In genomic region chr17:76247304-76247703, GRCh38 we compare ENCODE assay signal across 21 cellular contexts. TPM values are rescaled to one million over a fixed set of nuclear protein-coding genes. Genes with fewer than 3 reads are reported as not detected.
A peak's percentile ranks its signal among the peaks of the same experiment; 100 is the strongest.
DNase-seq lines count a peak whose midpoint lies in the region; ATAC-seq, FAIRE-seq and TF ChIP-seq lines count a peak whose summit lies in the region.
"Had no signal": no experiment of that assay in that cellular context is flagged by ENCODE, and none has a peak within 500 bp of the region (broad histone marks: within the 10 kb centered on the region; RNA-seq: fewer than 3 reads in every experiment).

No MANE protein-coding gene starts in this region.

- ATAC-seq in GM12878, result no peak
- ATAC-seq in GM21390 (IDR thresholded peaks at IDR 0.05; ENCODE audit: unreplicated experiment), result no peak

- no peak for FAIRE-seq in GM12878 (lab: Jason Lieb, UNC)
- FAIRE-seq: D721Med had no signal

- no TSS peak for BruUV-seq in GM12878 (replicated peaks; lab: Mats Ljungman, UMichigan)

- no peaks in the 10 kb centered on the region for H4K20me1 ChIP-seq in GM12878 (ENCODE audit: control insufficient read depth, insufficient read depth)

- H3K9me3 Mint-ChIP-seq in activated naive CD4-positive, alpha-beta T cell treated with anti-CD3 and anti-CD28 coated beads, Interleukin-2, amount 10 ng/mL, durations not matched to agents 7 days and 5 days, result no peaks in the 10 kb centered on the region
- H3K9me3 Mint-ChIP-seq: memory B cell; stimulated activated memory B cell treated with anti-CD40 and anti-IgM and Interleukin-4, amounts not matched to agents 10 μg/mL and 1 μg/mL and 100 μg/mL, for 72 hours had no signal

- H3K27me3 Mint-ChIP-seq in activated naive CD4-positive, alpha-beta T cell treated with anti-CD3 and anti-CD28 coated beads, Interleukin-2, amount 10 ng/mL, durations not matched to agents 7 days and 5 days, result no peaks in the 10 kb centered on the region

- intact Hi-C loops in GM12878 (cut with micrococcal nuclease; ENCODE audit: unreplicated experiment), result loop anchor here (2.0 to 5.0 kb wide), 2 partner anchors 17 to 60 kb away; partner anchors contain the start of gene UBALD2

- no peak for TF ChIP-seq EP300 in GM12878 (IDR thresholded peaks at IDR 0.05; ENCODE audit: borderline replicate concordance in 1 of 2, control insufficient read depth in 1 of 2, low read depth in 2 of 2, low read length in 2 of 2)

- no peak for TF ChIP-seq RAD21 in GM12878 (IDR thresholded peaks at IDR 0.05; ENCODE audit: insufficient read depth, low read depth, low read length)

- no peaks in the 10 kb centered on the region for H3K79me2 ChIP-seq in GM12878 (ENCODE audit: control insufficient read depth, insufficient read depth, low read length)

- 82% methylated on average over 8 of the region's 8 CpGs for WGBS in GM12878 (ENCODE audit: insufficient coverage, insufficient replicate concordance, low lambda C conversion rate, missing lambda C conversion rate)

- H3K4me2 ChIP-seq in GM12878 (ENCODE audit: control insufficient read depth, insufficient read depth), result no peak overlapping the region

- in situ Hi-C loops in GM12878 (cut with MboI), result no loop called here

- H3K9me3 ChIP-seq in Peyer's patch (no peaks in the 10 kb centered on the region), GM12878 (replicated peaks; ENCODE audit: control insufficient read depth, insufficient read depth, low read length) (no peaks in the 10 kb centered on the region), subcutaneous abdominal adipose tissue (ENCODE audit: control insufficient read depth in 5 of 5, low read length in 5 of 5) (no peaks in the 10 kb centered on the region)
- H3K9me3 ChIP-seq: ascending aorta had no signal

- RAD21 ChIA-PET in GM12878 (lab: Charles Lee; ENCODE audit: unreplicated experiment), result interaction anchor here (0.9 to 6.2 kb wide), 10 partner anchors 10 to 121 kb away, joined by 3 to 124 read pairs (median 15); partner anchors contain the start of gene UBALD2

- SMC1A ChIA-PET in GM12878 (lab: Charles Lee; ENCODE audit: uncharacterized antibody, unreplicated experiment), result interaction anchor here (1.0 to 13.9 kb wide), 14 partner anchors 9 to 67 kb away, joined by 3 to 226 read pairs (median 11); partner anchors contain the start of gene UBALD2

- H2AFZ ChIP-seq in GM12878 (ENCODE audit: control insufficient read depth, low read depth, low read length), result no peak overlapping the region

- no peak overlapping the region for H3K4me3 ChIP-seq in Peyer's patch
- no peak overlapping the region for H3K4me3 ChIP-seq in GM12878
- H3K4me3 ChIP-seq in subcutaneous abdominal adipose tissue (ENCODE audit: low read depth in 1 of 5, low read length in 5 of 5), result no peak overlapping the region
- H3K4me3 ChIP-seq: ascending aorta had no signal

- H3K36me3 ChIP-seq in Peyer's patch (no peaks in the 10 kb centered on the region), GM12878 (ENCODE audit: control insufficient read depth in 2 of 2, insufficient read depth in 2 of 2, low read length in 1 of 2) (no peaks in the 10 kb centered on the region), subcutaneous abdominal adipose tissue (ENCODE audit: control insufficient read depth in 5 of 5, insufficient read depth in 5 of 5, low read length in 5 of 5) (no peaks in the 10 kb centered on the region)
- H3K36me3 ChIP-seq: ascending aorta had no signal

- no peak overlapping the region for H3K4me3 Mint-ChIP-seq in activated naive CD4-positive, alpha-beta T cell treated with anti-CD3 and anti-CD28 coated beads, Interleukin-2, amount 10 ng/mL, durations not matched to agents 7 days and 5 days
- H3K4me3 Mint-ChIP-seq: stimulated activated memory B cell treated with anti-CD40 and anti-IgM and Interleukin-4, amounts not matched to agents 10 μg/mL and 1 μg/mL and 100 μg/mL, for 72 hours had no signal

- DNase-seq in activated naive CD4-positive, alpha-beta T cell treated with anti-CD3 and anti-CD28 coated beads, Interleukin-2, amount 10 ng/mL, durations not matched to agents 7 days and 5 days, result no peak
- no peak for DNase-seq in activated naive CD4-positive, alpha-beta T cell (lab: John Stamatoyannopoulos, UW)
- no peak for DNase-seq in Peyer's patch
- DNase-seq in GM12878 (ENCODE audit: low read depth, low spot score), result no peak
- DNase-seq in SHP77 treated with DMSO at 0.1 percent for 48 hours (lab: John Stamatoyannopoulos, UW), result no peak
- no peak for DNase-seq in cortex of kidney (lab: John Stamatoyannopoulos, UW)
- DNase-seq: foreskin fibroblast; HCEC 1CT; KG1; NCI-H1417 treated with DMSO at 0.1 percent for 48 hours; NCI-H2081; NCI-H226; stimulated activated CD4-positive, alpha-beta T cell treated with anti-CD3 and anti-CD28 coated beads, Interleukin-4, amount 100 ng/mL, for 4 hours had no signal

- H3K27ac ChIP-seq in Peyer's patch (peak overlapping the region in 3 of 4 donors; percentile 58 to 90 (median 75)), GM12878 (ENCODE audit: control insufficient read depth, insufficient read depth) (peak overlapping the region; percentile 29), subcutaneous abdominal adipose tissue (ENCODE audit: low read depth, low read length) (peak overlapping the region; percentile 71)
- H3K27ac ChIP-seq: ascending aorta, VCaP had no signal

- no peak for TF ChIP-seq CTCF in Peyer's patch (IDR thresholded peaks at IDR 0.05)
- TF ChIP-seq CTCF in GM12878 (IDR thresholded peaks at IDR 0.05 in 2 of 3, conservative IDR thresholded peaks at IDR 0.05 in 1 of 3; ENCODE audit: control insufficient read depth in 2 of 3, extremely low read depth in 1 of 3, insufficient read depth in 1 of 3, low read depth in 3 of 3, low read length in 3 of 3), result no peak

- H3K9ac ChIP-seq in GM12878 (ENCODE audit: control insufficient read depth, insufficient read depth, low read length) (no peak overlapping the region), subcutaneous abdominal adipose tissue (ENCODE audit: low read length in 5 of 5) (no peak overlapping the region)

- peak overlapping the region; percentile 90 for H3K27ac Mint-ChIP-seq in activated naive CD4-positive, alpha-beta T cell treated with anti-CD3 and anti-CD28 coated beads, Interleukin-2, amount 10 ng/mL, durations not matched to agents 7 days and 5 days
- H3K27ac Mint-ChIP-seq: memory B cell had no signal

- TF ChIP-seq POLR2A in Peyer's patch (IDR thresholded peaks at IDR 0.05), result no peak
- no peak for TF ChIP-seq POLR2A in GM12878 (IDR thresholded peaks at IDR 0.05; ENCODE audit: low read depth, low read length)

- POLR2A ChIA-PET in GM12878 (lab: Charles Lee), result interaction anchor here (0.5 to 16.9 kb wide), 9 partner anchors 9 to 121 kb away, joined by 3 to 341 read pairs (median 6); partner anchors contain the start of gene UBALD2

- CTCF ChIA-PET in activated naive CD4-positive, alpha-beta T cell treated with anti-CD3 and anti-CD28 coated beads, Interleukin-2, amount 10 ng/mL, durations not matched to agents 7 days and 5 days (lab: Charles Lee), result interaction anchor here (1.0 to 5.6 kb wide), 10 partner anchors 9 to 67 kb away, joined by 3 to 39 read pairs (median 9); partner anchors contain the start of gene UBALD2
- CTCF ChIA-PET in GM12878 (lab: Yijun Ruan, JAX), result interaction anchor here (0.7 to 8.0 kb wide), 11 partner anchors 9 to 233 kb away, joined by 3 to 82 read pairs (median 5); partner anchors contain the start of gene UBALD2

- peaks cover 88% of the 10 kb centered on the region for H3K4me1 Mint-ChIP-seq in activated naive CD4-positive, alpha-beta T cell treated with anti-CD3 and anti-CD28 coated beads, Interleukin-2, amount 10 ng/mL, durations not matched to agents 7 days and 5 days

- H3K36me3 Mint-ChIP-seq in activated naive CD4-positive, alpha-beta T cell treated with anti-CD3 and anti-CD28 coated beads, Interleukin-2, amount 10 ng/mL, durations not matched to agents 7 days and 5 days, result peaks cover 2% of the 10 kb centered on the region
- H3K36me3 Mint-ChIP-seq: memory B cell; stimulated activated memory B cell treated with anti-CD40 and anti-IgM and Interleukin-4, amounts not matched to agents 10 μg/mL and 1 μg/mL and 100 μg/mL, for 72 hours had no signal

- no peaks in the 10 kb centered on the region for H3K27me3 ChIP-seq in Peyer's patch
- H3K27me3 ChIP-seq in GM12878 (replicated peaks in 1 of 2; ENCODE audit: control insufficient read depth in 2 of 2, insufficient read depth in 2 of 2, low read length in 1 of 2), result no peaks in the 10 kb centered on the region
- H3K27me3 ChIP-seq in subcutaneous abdominal adipose tissue (ENCODE audit: control insufficient read depth in 5 of 5, insufficient read depth in 4 of 5, low read length in 5 of 5), result no peaks in the 10 kb centered on the region
- H3K27me3 ChIP-seq: ascending aorta had no signal

- H3K4me1 ChIP-seq in Peyer's patch (peaks cover 9 to 47% (median 18%) of the 10 kb centered on the region in 4 donors), GM12878 (ENCODE audit: control insufficient read depth, insufficient read depth, low read length) (peaks cover 43% of the 10 kb centered on the region), subcutaneous abdominal adipose tissue (ENCODE audit: control insufficient read depth in 5 of 5, insufficient read depth in 5 of 5, low read length in 5 of 5) (peaks cover 15 to 81% (median 59%) of the 10 kb centered on the region in 5 donors)
- H3K4me1 ChIP-seq: ascending aorta had no signal

RNA-seq across cellular contexts. Expression of gene RNF157, which starts 7.0 kb away (rescaled TPM):
- 100 to 1,000 TPM in 2 of 4 donors, 10 to 100 TPM in 2; 73.4 to 115 (median 106) TPM for total RNA-seq in Peyer's patch
- total RNA-seq in GM12878 (2013; cell fraction: nucleolus; rRNA removed), result 1.4 and 2.8 TPM in 2 replicates
- total RNA-seq in GM12878 (2014; rRNA removed), result 9.7 and 10.4 TPM in 2 replicates
- total RNA-seq in GM12878 (2014; rRNA removed; fragmentation: Illumina TruSeq; extraction: Trizol), result 10.4 and 11.8 TPM in 2 replicates
- total RNA-seq in GM12878 (2021), result 14.8 and 17.9 TPM in 2 replicates
- polyA plus RNA-seq in GM12878 (2011; ENCODE audit: low read depth), result 5.8 TPM
- polyA plus RNA-seq in GM12878 (2011; rRNA removed), result 6.0 and 7.3 TPM in 2 replicates
- polyA plus RNA-seq in GM12878 (2011; cell fraction: cytosol; rRNA removed), result 7.3 and 8.6 TPM in 2 replicates
- 3.7 and 4.7 TPM in 2 replicates for polyA plus RNA-seq in GM12878 (2011; cell fraction: nucleus; rRNA removed)
- 6.4 and 8.4 TPM in 2 replicates for polyA plus RNA-seq in GM12878 (2012)
- polyA plus RNA-seq in GM12878 (2014; fragmentation: Illumina TruSeq; extraction: Trizol), result 14.1 and 15.9 TPM in 2 replicates
- polyA plus RNA-seq in GM12878 (2014; fragmentation: Nextera tagmentation; extraction: Ambion mirVana), result 1 to 10 TPM; 5.2 to 9.5 TPM
- polyA plus RNA-seq in GM12878 (2014; rRNA removed), result 12.1 and 12.3 TPM in 2 replicates
- polyA plus RNA-seq in GM12878 (2016; fragmentation: Nextera tagmentation; extraction: Ambion mirVana), result 1 to 10 TPM; 1.4 to 3.4 TPM
- 6.6 and 10.4 TPM in 2 replicates for polyA minus RNA-seq in GM12878 (2011; rRNA and poly(A)+ RNA removed)
- 3.1 and 4.8 TPM in 2 replicates for polyA minus RNA-seq in GM12878 (2011; cell fraction: cytosol; rRNA and poly(A)+ RNA removed)
- 2.5 and 6.2 TPM in 2 replicates for polyA minus RNA-seq in GM12878 (2011; cell fraction: nucleus; rRNA and poly(A)+ RNA removed)
- polyA plus RNA-seq: CD14-positive monocyte had no signal

RNA-seq across cellular contexts. Expression of gene UBALD2, which starts 17.8 kb away (rescaled TPM):
- total RNA-seq in Peyer's patch, result 10 to 100 TPM; 14.0 to 74.1 (median 50.4) TPM
- 10.7 and 18.0 TPM in 2 replicates for total RNA-seq in GM12878 (2013; cell fraction: nucleolus; rRNA removed)
- total RNA-seq in GM12878 (2014; rRNA removed), result 54.7 and 63.4 TPM in 2 replicates
- total RNA-seq in GM12878 (2014; rRNA removed; fragmentation: Illumina TruSeq; extraction: Trizol), result 12.3 and 17.1 TPM in 2 replicates
- 130 and 132 TPM in 2 replicates for total RNA-seq in GM12878 (2021)
- 44.7 TPM for polyA plus RNA-seq in GM12878 (2011; ENCODE audit: low read depth)
- polyA plus RNA-seq in GM12878 (2011; rRNA removed), result 50.3 and 165 TPM in 2 replicates
- 54.9 and 77.4 TPM in 2 replicates for polyA plus RNA-seq in GM12878 (2011; cell fraction: cytosol; rRNA removed)
- polyA plus RNA-seq in GM12878 (2011; cell fraction: nucleus; rRNA removed), result 56.6 and 64.5 TPM in 2 replicates
- polyA plus RNA-seq in GM12878 (2012), result 98.6 and 132 TPM in 2 replicates
- polyA plus RNA-seq in GM12878 (2014; fragmentation: Illumina TruSeq; extraction: Trizol), result 12.1 and 24.0 TPM in 2 replicates
- 10 to 100 TPM in 1 of 2 experiments, 1 to 10 TPM in 1; 4.4 to 16.4 TPM for polyA plus RNA-seq in GM12878 (2014; fragmentation: Nextera tagmentation; extraction: Ambion mirVana)
- 66.4 and 81.1 TPM in 2 replicates for polyA plus RNA-seq in GM12878 (2014; rRNA removed)
- polyA plus RNA-seq in GM12878 (2016; fragmentation: Nextera tagmentation; extraction: Ambion mirVana), result 1 to 10 TPM; 2.8 TPM
- polyA minus RNA-seq in GM12878 (2011; rRNA and poly(A)+ RNA removed), result 24.4 and 40.4 TPM in 2 replicates
- polyA minus RNA-seq in GM12878 (2011; cell fraction: cytosol; rRNA and poly(A)+ RNA removed), result 55.5 and 60.7 TPM in 2 replicates
- polyA minus RNA-seq in GM12878 (2011; cell fraction: nucleus; rRNA and poly(A)+ RNA removed), result 18.3 and 30.3 TPM in 2 replicates
